In the genomic region with DNA sequence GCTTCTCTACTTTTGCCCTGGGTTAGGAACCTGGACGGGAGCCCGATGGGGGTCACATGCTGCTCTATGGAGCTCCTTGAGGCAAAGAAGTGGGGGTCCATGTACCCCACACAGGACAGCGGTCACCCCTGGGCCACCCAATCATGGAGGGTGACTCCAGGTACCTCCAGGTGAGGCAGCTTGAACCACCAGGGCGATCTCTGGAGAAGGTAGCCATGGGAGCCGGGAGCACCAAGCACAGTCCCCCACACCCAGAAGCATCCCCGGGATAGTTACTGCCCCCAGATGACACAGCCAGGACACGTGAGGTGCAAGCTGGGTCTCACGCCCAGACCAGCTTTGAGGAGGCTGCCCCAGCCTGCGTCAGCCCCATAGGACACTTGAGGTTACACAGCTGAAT, we compare ENCODE assay signal across 37 cellular contexts. TPM values are rescaled to one million over a fixed set of nuclear protein-coding genes. Genes with fewer than 3 reads are reported as not detected.
DNase-seq lines count a peak whose midpoint lies in the region; ATAC-seq, FAIRE-seq and TF ChIP-seq lines count a peak whose summit lies in the region.
"Had no signal": no experiment of that assay in that cellular context is flagged by ENCODE, and none has a peak within 500 bp of the region (broad histone marks: within the 10 kb centered on the region; RNA-seq: fewer than 3 reads in every experiment).

No MANE protein-coding gene starts in this region.

- no peak overlapping the region for H3K14ac ChIP-seq in H1 (ENCODE audit: insufficient read length)

- H3K36me3 Mint-ChIP-seq in activated T-helper 17 cell treated with anti-CD3 and anti-CD28 coated beads, Interleukin-2, amount 50 U/mL, for 72 hours (ENCODE audit: low read depth), result no peaks in the 10 kb centered on the region
- H3K36me3 Mint-ChIP-seq: CD14-positive monocyte; CD8-positive, alpha-beta T cell had no signal

- H4K20me1 ChIP-seq in H1 (replicated peaks in 1 of 2; ENCODE audit: control insufficient read depth in 1 of 2, insufficient read depth in 2 of 2, low read length in 2 of 2) (no peaks in the 10 kb centered on the region), osteoblast (ENCODE audit: insufficient read depth, low read length) (no peaks in the 10 kb centered on the region)
- H4K20me1 ChIP-seq: BLaER1; BLaER1 treated with 17β-estradiol and CSF1 and Interleukin-3, amounts not matched to agents 10 nM and 100 nM had no signal

- no peaks in the 10 kb centered on the region for H3K4me1 Mint-ChIP-seq in activated T-helper 17 cell treated with anti-CD3 and anti-CD28 coated beads, Interleukin-2, amount 50 U/mL, for 72 hours
- H3K4me1 Mint-ChIP-seq: B cell; CD14-positive monocyte; CD4-positive, alpha-beta memory T cell; CD4-positive, CD25-positive, alpha-beta regulatory T cell; CD8-positive, alpha-beta memory T cell had no signal

- FAIRE-seq in H1 (lab: Jason Lieb, UNC), result no peak
- FAIRE-seq: A204.1, A549, D721Med had no signal

- H3K9ac ChIP-seq in H1 (replicated peaks in 1 of 4; ENCODE audit: extremely low read depth in 1 of 4, low read depth in 3 of 4, low read length in 3 of 4), result no peak overlapping the region
- H3K9ac ChIP-seq: BLaER1; BLaER1 treated with 17β-estradiol and CSF1 and Interleukin-3, amounts not matched to agents 10 nM and 100 nM had no signal

- H2AK5ac ChIP-seq in H1 (ENCODE audit: low read depth, low read length), result no peak overlapping the region

- H3K23me2 ChIP-seq in H1 (ENCODE audit: low read depth, low read length), result no peaks in the 10 kb centered on the region

- ATAC-seq in RWPE2 (ENCODE audit: low read depth), result no peak
- ATAC-seq in activated T-helper 17 cell treated with anti-CD3 and anti-CD28 coated beads, Interleukin-2, amount 50 U/mL, for 72 hours (replicated peaks), result no peak
- ATAC-seq: A549; CD8-positive, alpha-beta T cell had no signal

- no peaks in the 10 kb centered on the region for H3K27me3 ChIP-seq in RWPE2 (ENCODE audit: insufficient read depth, poor library complexity, severe bottlenecking)
- no peaks in the 10 kb centered on the region for H3K27me3 ChIP-seq in H1 (replicated peaks in 1 of 4; ENCODE audit: control insufficient read depth in 3 of 4, extremely low read depth in 1 of 4, insufficient read depth in 3 of 4, low read length in 3 of 4)
- no peaks in the 10 kb centered on the region for H3K27me3 ChIP-seq in osteoblast (ENCODE audit: insufficient read depth, low read length)
- H3K27me3 ChIP-seq: BE2C; BLaER1; BLaER1 treated with 17β-estradiol and CSF1 and Interleukin-3, amounts not matched to agents 10 nM and 100 nM had no signal

- no peak overlapping the region for H2BK120ac ChIP-seq in H1 (replicated peaks; ENCODE audit: low read depth, low read length)

- TF ChIP-seq EP300 in H1 (IDR thresholded peaks at IDR 0.05; ENCODE audit: borderline replicate concordance in 1 of 2, low read depth in 2 of 2, low read length in 2 of 2), result no peak

- no peak overlapping the region for H3K23ac ChIP-seq in H1 (ENCODE audit: insufficient read length)

- TF ChIP-seq CTCF in RWPE2 (IDR thresholded peaks at IDR 0.05; ENCODE audit: poor library complexity, severe bottlenecking), result no peak
- no peak for TF ChIP-seq CTCF in H1 (IDR thresholded peaks at IDR 0.05; ENCODE audit: control extremely low read depth in 1 of 3, insufficient read depth in 1 of 3, low read depth in 1 of 3, low read length in 3 of 3)
- TF ChIP-seq CTCF in osteoblast (IDR thresholded peaks at IDR 0.05; ENCODE audit: extremely low read depth, low read depth, low read length), result no peak

- H3K4me1 ChIP-seq in RWPE2 (ENCODE audit: insufficient read depth, poor library complexity, severe bottlenecking) (no peaks in the 10 kb centered on the region), H1 (replicated peaks in 1 of 4; ENCODE audit: control insufficient read depth in 3 of 4, insufficient read depth in 4 of 4, low read length in 3 of 4) (no peaks in the 10 kb centered on the region; a peak in 1 of 7 replicates), osteoblast (ENCODE audit: insufficient read depth, low read length) (no peaks in the 10 kb centered on the region)
- H3K4me1 ChIP-seq: A549, BE2C, Caco-2 had no signal

- H4K91ac ChIP-seq in H1 (replicated peaks; ENCODE audit: insufficient read length, low read length), result no peak overlapping the region

- no peak overlapping the region for H2BK12ac ChIP-seq in H1 (ENCODE audit: low read depth, low read length)

- CTCF ChIA-PET in H1 (lab: Charles Lee; ENCODE audit: partially characterized antibody), result interaction anchor here (0.8 to 3.3 kb wide), 6 partner anchors 7 to 174 kb away, joined by 3 to 10 read pairs (median 3); no protein-coding TSS in a partner anchor

- H3K27me3 Mint-ChIP-seq in activated T-helper 17 cell treated with anti-CD3 and anti-CD28 coated beads, Interleukin-2, amount 50 U/mL, for 72 hours, result peaks cover 3% of the 10 kb centered on the region
- H3K27me3 Mint-ChIP-seq: CD4-positive, alpha-beta T cell had no signal

- H3K27ac Mint-ChIP-seq in activated T-helper 17 cell treated with anti-CD3 and anti-CD28 coated beads, Interleukin-2, amount 50 U/mL, for 72 hours, result no peak overlapping the region
- H3K27ac Mint-ChIP-seq: B cell; CD14-positive monocyte; CD4-positive, alpha-beta memory T cell; CD4-positive, alpha-beta T cell; CD4-positive, CD25-positive, alpha-beta regulatory T cell; CD8-positive, alpha-beta memory T cell; CD8-positive, alpha-beta T cell had no signal

- no peak overlapping the region for H2AFZ ChIP-seq in H1 (ENCODE audit: low read length)
- H2AFZ ChIP-seq in osteoblast (ENCODE audit: low read length), result no peak overlapping the region

- H3K56ac ChIP-seq in H1 (replicated peaks; ENCODE audit: insufficient read length, low read depth, low read length), result no peak overlapping the region

- no peak overlapping the region for H3K4ac ChIP-seq in H1 (replicated peaks; ENCODE audit: insufficient read length, low read depth, low read length)

- POLR2A ChIA-PET in H1 (lab: Charles Lee; ENCODE audit: partially characterized antibody), result interaction anchor here (0.6 kb wide), 1 partner anchor 9 kb away, joined by 3 read pairs; no protein-coding TSS in a partner anchor

- H2BK5ac ChIP-seq in H1 (ENCODE audit: low read depth, low read length), result no peak overlapping the region

- no peaks in the 10 kb centered on the region for H3K36me3 ChIP-seq in RWPE2 (ENCODE audit: low read depth)
- H3K36me3 ChIP-seq in H1 (ENCODE audit: control insufficient read depth in 2 of 4, insufficient read depth in 4 of 4, low read length in 3 of 4), result no peaks in the 10 kb centered on the region
- no peaks in the 10 kb centered on the region for H3K36me3 ChIP-seq in osteoblast (ENCODE audit: insufficient read depth, low read length)
- H3K36me3 ChIP-seq: BE2C had no signal

- H3K4me3 ChIP-seq in RWPE2 (ENCODE audit: severe bottlenecking) (no peak overlapping the region), H1 (ENCODE audit: extremely low read depth in 1 of 4, insufficient read depth in 2 of 4, low read depth in 3 of 4, low read length in 4 of 4) (no peak overlapping the region), osteoblast (ENCODE audit: insufficient read depth, low read length) (no peak overlapping the region)
- H3K4me3 ChIP-seq: A549; BLaER1; BLaER1 treated with 17β-estradiol and CSF1 and Interleukin-3, amounts not matched to agents 10 nM and 100 nM had no signal

- H3K18ac ChIP-seq in H1 (ENCODE audit: extremely low read depth, low read length), result no peak overlapping the region

- peak overlapping the region; percentile 68; the same call in 1 of the 2 replicates for H4K8ac ChIP-seq in H1 (ENCODE audit: extremely low read depth, insufficient read depth, low read length)

- H3K9me3 Mint-ChIP-seq in activated T-helper 17 cell treated with anti-CD3 and anti-CD28 coated beads, Interleukin-2, amount 50 U/mL, for 72 hours, result no peaks in the 10 kb centered on the region
- H3K9me3 Mint-ChIP-seq: CD4-positive, alpha-beta T cell had no signal

- no peak overlapping the region for H2BK20ac ChIP-seq in H1 (ENCODE audit: low read length)

- H3K79me2 ChIP-seq in H1 (ENCODE audit: control insufficient read depth in 1 of 2, insufficient read depth in 2 of 2, low read length in 2 of 2) (no peaks in the 10 kb centered on the region), osteoblast (ENCODE audit: insufficient read depth, low read length) (no peaks in the 10 kb centered on the region)

- 90% methylated on average over 8 of the region's 9 CpGs; no CpG with 5 or more reads in 1 of the 2 experiments for WGBS in H1 (ENCODE audit: extremely low coverage in 1 of 2, insufficient coverage in 1 of 2, insufficient read length in 1 of 2, insufficient replicate concordance in 2 of 2, low coverage in 1 of 2, low lambda C conversion rate in 2 of 2, missing lambda C conversion rate in 1 of 2), 2 experiments

- no peak overlapping the region for H4K5ac ChIP-seq in H1 (ENCODE audit: insufficient read length, low read depth, low read length)

- H2BK15ac ChIP-seq in H1 (ENCODE audit: low read length), result no peak overlapping the region

- intact Hi-C loops in posterior vena cava (cut with DNase I), result loop anchor here in 1 of 2 donors (1.0 kb wide), 1 partner anchor 38 kb away; no protein-coding TSS in a partner anchor

- TF ChIP-seq RAD21 in H1 (IDR thresholded peaks at IDR 0.05 in 1 of 2, conservative IDR thresholded peaks at IDR 0.05 in 1 of 2; ENCODE audit: low read depth in 2 of 2, low read length in 2 of 2), result no peak

- TF ChIP-seq POLR2A in H1 (IDR thresholded peaks at IDR 0.05; ENCODE audit: control extremely low read depth in 1 of 2, low read depth in 2 of 2, low read length in 2 of 2), result no peak

- H3K4me2 ChIP-seq in H1 (ENCODE audit: insufficient read depth in 1 of 2, low read depth in 2 of 2, low read length in 2 of 2), result no peak overlapping the region
- H3K4me2 ChIP-seq in osteoblast (ENCODE audit: insufficient read depth, low read length), result no peak overlapping the region
- H3K4me2 ChIP-seq: A549; BLaER1; BLaER1 treated with 17β-estradiol and CSF1 and Interleukin-3, amounts not matched to agents 10 nM and 100 nM had no signal

- DNase-seq in RWPE2 (ENCODE audit: low spot score) (peak; percentile 24), H1 (ENCODE audit: low read depth in 1 of 2, low spot score in 2 of 2) (no peak), osteoblast (ENCODE audit: insufficient read length, low spot score, missing footprints) (peak; percentile 85), posterior vena cava (ENCODE audit: low spot score) (peak; percentile 72), HuH-7 (ENCODE audit: low spot score) (no peak), NCI-H226 (no peak), T1000 (lab: John Stamatoyannopoulos, UW) (no peak)
- DNase-seq: 8988T; ACHN; AML-193; BE2C; C1 segment of cervical spinal cord; Caco-2; Calu3; CD4-positive, alpha-beta memory T cell; CD4-positive, alpha-beta T cell; CD4-positive, CD25-positive, alpha-beta regulatory T cell; CD8-positive, alpha-beta memory T cell; CD8-positive, alpha-beta T cell; COR-L47; DMS 273 treated with DMSO at 0.1 percent for 48 hours; DMS153; DMS53; DMS79; DMS79 treated with DMSO at 0.1 percent for 48 hours; DND-41; EL had no signal

- H3K27ac ChIP-seq in RWPE2 (ENCODE audit: poor library complexity, severe bottlenecking), result no peak overlapping the region
- H3K27ac ChIP-seq in H1 (ENCODE audit: low read depth, low read length), result no peak overlapping the region
- H3K27ac ChIP-seq in osteoblast (ENCODE audit: low read depth, low read length), result no peak overlapping the region
- H3K27ac ChIP-seq: 22Rv1; A549; BLaER1; BLaER1 treated with 17β-estradiol and CSF1 and Interleukin-3, amounts not matched to agents 10 nM and 100 nM; C4-2B had no signal

- no peaks in the 10 kb centered on the region for H3K9me3 ChIP-seq in RWPE2 (ENCODE audit: severe bottlenecking)
- H3K9me3 ChIP-seq in H1 (ENCODE audit: insufficient read depth in 2 of 2, low read depth in 1 of 2, low read length in 1 of 2), result peaks cover 2 to 3% of the 10 kb centered on the region in 2 experiments; a peak in 2 of 4 replicates
- no peaks in the 10 kb centered on the region for H3K9me3 ChIP-seq in osteoblast (ENCODE audit: low read depth, low read length)
- H3K9me3 ChIP-seq: BE2C, Caco-2 had no signal

- no peaks in the 10 kb centered on the region for H3K79me1 ChIP-seq in H1 (ENCODE audit: low read depth, low read length)

- no peak overlapping the region for H3K4me3 Mint-ChIP-seq in activated T-helper 17 cell treated with anti-CD3 and anti-CD28 coated beads, Interleukin-2, amount 50 U/mL, for 72 hours
- H3K4me3 Mint-ChIP-seq: B cell; CD14-positive monocyte; CD4-positive, alpha-beta memory T cell; CD4-positive, alpha-beta T cell; CD4-positive, CD25-positive, alpha-beta regulatory T cell; CD8-positive, alpha-beta memory T cell; CD8-positive, alpha-beta T cell had no signal

RNA-seq across cellular contexts. Expression of a gene that starts 58.4 kb away (rescaled TPM):
- total RNA-seq in H1 (2021; fragmentation: NEBNext Ultra II Directional; extraction: Animal tissue kit (Norgen Biotek cat#: 25700)), result 1.3 and 2.0 TPM in 2 replicates
- polyA plus RNA-seq in H1 (2011; rRNA removed), result 1.5 and 1.6 TPM in 2 replicates
- 2.1 TPM for polyA plus RNA-seq in H1 (2011; cell fraction: cytosol; rRNA removed)
- polyA plus RNA-seq in H1 (2011; cell fraction: nucleus; rRNA removed), result 1.9 TPM
- 1.2 to 2.8 TPM (median 2.3 TPM) in 4 replicates for polyA plus RNA-seq in H1 (2012, experiment 1 of 2)
- 1.5 TPM for polyA plus RNA-seq in H1 (2012, experiment 2 of 2)
- 1.4 TPM for polyA plus RNA-seq in H1 (2013, experiment 1 of 2)
- 1.6 TPM for polyA plus RNA-seq in H1 (2013, experiment 2 of 2)
- polyA minus RNA-seq in H1 (2011; rRNA and poly(A)+ RNA removed), result 0.59 and 1.7 TPM in 2 replicates
- polyA minus RNA-seq in H1 (2011; cell fraction: cytosol; rRNA and poly(A)+ RNA removed), result not detected
- polyA minus RNA-seq in H1 (2011; cell fraction: nucleus; rRNA and poly(A)+ RNA removed), result 1.7 TPM
- total RNA-seq in osteoblast (1.2 and 2.5 TPM in 2 replicates), posterior vena cava (1 to 10 TPM; 3.1 to 3.2 TPM)
- 1 to 10 TPM in 1 of 2 donors, under 1 TPM in 1; 0.95 to 2.0 TPM for total RNA-seq in activated T-helper 17 cell treated with anti-CD3 and anti-CD28 coated beads, Interleukin-2, amount 50 U/mL, for 72 hours

Comparison
In these comparisons a context has a peak if more than half of its experiments do, and no peak if none do; other contexts are left out.
1. DNase-seq: peak in RWPE2 (single experiment), osteoblast (single experiment) and posterior vena cava (single experiment); none in H1 (0 of 2), HuH-7 (single experiment), NCI-H226 (single experiment) and T1000 (single experiment).